Comparison of ENCODE assay signal across 11 cellular contexts in genomic region chr17:40095356-40095943, GRCh38. TPM values are rescaled to one million over a fixed set of nuclear protein-coding genes. Genes with fewer than 3 reads are reported as not detected.
DNase-seq lines count a peak whose midpoint lies in the region; ATAC-seq, FAIRE-seq and TF ChIP-seq lines count a peak whose summit lies in the region.
"Had no signal": no experiment of that assay in that cellular context is flagged by ENCODE, and none has a peak within 500 bp of the region (broad histone marks: within the 10 kb centered on the region; RNA-seq: fewer than 3 reads in every experiment).

No MANE protein-coding gene starts in this region.

- intact Hi-C loops in left ventricle myocardium inferior (cut with micrococcal nuclease): no loop called here

- H3K4me1 ChIP-seq in left ventricle myocardium inferior (peaks cover 94% of the 10 kb centered on the region), small intestine (ENCODE audit: control insufficient read depth in 2 of 2, insufficient read depth in 1 of 2, low read depth in 1 of 2, low read length in 1 of 2) (peaks cover 2 to 12% of the 10 kb centered on the region in 2 donors)

- H3K9me3 Mint-ChIP-seq in T-helper 2 cell treated with Interferon-gamma antibody and Interleukin-4, amounts not matched to agents 5 μg/mL and 100 μg/mL, for 36 hours: no peaks in the 10 kb centered on the region

- peak; percentile 55 for FAIRE-seq in GM12891 (lab: Jason Lieb, UNC)
- no peak for FAIRE-seq in small intestine (lab: Jason Lieb, UNC)

- H3K9me3 ChIP-seq in left ventricle myocardium inferior (replicated peaks) (no peaks in the 10 kb centered on the region), small intestine (ENCODE audit: control insufficient read depth, low read depth) (no peaks in the 10 kb centered on the region)
- H3K9me3 ChIP-seq: MG63 had no signal

- peak overlapping the region; percentile 78 for H3K4me3 Mint-ChIP-seq in T-helper 2 cell treated with Interferon-gamma antibody and Interleukin-4, amounts not matched to agents 5 μg/mL and 100 μg/mL, for 36 hours

- peaks cover 31% of the 10 kb centered on the region for H3K36me3 Mint-ChIP-seq in T-helper 2 cell treated with Interferon-gamma antibody and Interleukin-4, amounts not matched to agents 5 μg/mL and 100 μg/mL, for 36 hours (ENCODE audit: low read depth)

- H3K4me1 Mint-ChIP-seq in T-helper 2 cell treated with Interferon-gamma antibody and Interleukin-4, amounts not matched to agents 5 μg/mL and 100 μg/mL, for 36 hours (ENCODE audit: low read depth): peaks cover 51% of the 10 kb centered on the region

- H3K27me3 Mint-ChIP-seq in T-helper 2 cell treated with Interferon-gamma antibody and Interleukin-4, amounts not matched to agents 5 μg/mL and 100 μg/mL, for 36 hours (ENCODE audit: low read depth): no peaks in the 10 kb centered on the region

- ATAC-seq in HG03159 (IDR thresholded peaks at IDR 0.05; ENCODE audit: unreplicated experiment) (no peak), GM21381 (IDR thresholded peaks at IDR 0.05; ENCODE audit: unreplicated experiment) (no peak)

- H3K27ac Mint-ChIP-seq in T-helper 2 cell treated with Interferon-gamma antibody and Interleukin-4, amounts not matched to agents 5 μg/mL and 100 μg/mL, for 36 hours: peak overlapping the region; percentile 87

- no peaks in the 10 kb centered on the region for H3K27me3 ChIP-seq in left ventricle myocardium inferior (ENCODE audit: low read depth)
- no peaks in the 10 kb centered on the region for H3K27me3 ChIP-seq in small intestine (ENCODE audit: control insufficient read depth in 2 of 2, insufficient read depth in 2 of 2, low read length in 2 of 2)
- H3K27me3 ChIP-seq: cardiac muscle cell, MG63 had no signal

- DNase-seq in GM12891 (ENCODE audit: insufficient read length, low spot score) (no peak), left ventricle myocardium inferior (no peak), small intestine (no peak), SW480 (ENCODE audit: low spot score) (no peak), SIG-M5 (lab: John Stamatoyannopoulos, UW) (no peak)
- DNase-seq in T-helper 2 cell treated with Interferon-gamma antibody and Interleukin-4, amounts not matched to agents 5 μg/mL and 100 μg/mL, for 36 hours (ENCODE audit: low spot score): no peak
- DNase-seq: MG63, PC-9 had no signal

- H3K27ac ChIP-seq in left ventricle myocardium inferior (replicated peaks) (peak overlapping the region; percentile 100), small intestine (ENCODE audit: low read depth in 1 of 2, low read length in 1 of 2) (peak overlapping the region; percentile 69 to 96)
- H3K27ac ChIP-seq: PC-9 had no signal

- 33 to 55% (median 48%) methylated on average over 17 of the region's 17 CpGs for WGBS in small intestine, 3 donors

- no peak for TF ChIP-seq POLR2A in GM12891 (IDR thresholded peaks at IDR 0.05; ENCODE audit: low read depth, low read length)

- H3K4me3 ChIP-seq in left ventricle myocardium inferior (peak overlapping the region; percentile 98), small intestine (ENCODE audit: low read depth in 1 of 2, low read length in 2 of 2) (no peak overlapping the region)
- H3K4me3 ChIP-seq: cardiac muscle cell, MG63, PC-9 had no signal

- no peak for TF ChIP-seq CTCF in left ventricle myocardium inferior (IDR thresholded peaks at IDR 0.05; ENCODE audit: borderline replicate concordance)

- H3K36me3 ChIP-seq in left ventricle myocardium inferior: peaks cover 56% of the 10 kb centered on the region
- H3K36me3 ChIP-seq in small intestine (ENCODE audit: control insufficient read depth in 2 of 2, insufficient read depth in 2 of 2, low read length in 2 of 2): peaks cover 7 to 20% of the 10 kb centered on the region in 2 donors

TF ChIP-seq in GM12891, 5 proteins besides CTCF, POLR2A, EP300 and RAD21:
- TF ChIP-seq TAF1 (IDR thresholded peaks at IDR 0.05; ENCODE audit: low read depth, low read length) (no peak), POLR2AphosphoS5 (IDR thresholded peaks at IDR 0.05; ENCODE audit: low read depth, low read length) (no peak), POU2F2 (IDR thresholded peaks at IDR 0.05; ENCODE audit: low read depth, low read length) (no peak), SPI1 (IDR thresholded peaks at IDR 0.05; ENCODE audit: low read depth, low read length) (no peak), PAX5 (IDR thresholded peaks at IDR 0.05; ENCODE audit: insufficient read depth, low read length, severe bottlenecking) (no peak)

RNA-seq across cellular contexts. Expression of gene NR1D1, which starts 4.9 kb away (rescaled TPM):
- 1.6 TPM for polyA plus RNA-seq in GM12891 (2012; ENCODE audit: low read depth, missing spikeins)
- 19.1 TPM for total RNA-seq in left ventricle myocardium inferior
- polyA plus RNA-seq in small intestine: 10 to 100 TPM in 2 of 3 donors, 1 to 10 TPM in 1; 8.5 to 25.1 (median 15.7) TPM

RNA-seq across cellular contexts. Expression of gene MSL1, which starts 26.3 kb away (rescaled TPM):
- 42.1 TPM for polyA plus RNA-seq in GM12891 (2012; ENCODE audit: low read depth, missing spikeins)
- 39.8 TPM for total RNA-seq in left ventricle myocardium inferior
- polyA plus RNA-seq in small intestine: 10 to 100 TPM; 53.1 to 81.6 (median 57.0) TPM

RNA-seq across cellular contexts. Expression of gene THRA, which starts 32.7 kb away (rescaled TPM):
- polyA plus RNA-seq in GM12891 (2012; ENCODE audit: low read depth, missing spikeins): 1.9 TPM
- total RNA-seq in left ventricle myocardium inferior: 78.3 TPM
- 10 to 100 TPM; 22.4 to 50.7 (median 36.0) TPM for polyA plus RNA-seq in small intestine

RNA-seq across cellular contexts. Expression of gene MED24, which starts 41.2 kb away (rescaled TPM):
- polyA plus RNA-seq in GM12891 (2012; ENCODE audit: low read depth, missing spikeins): 41.6 TPM
- total RNA-seq in left ventricle myocardium inferior: 58.2 TPM
- polyA plus RNA-seq in small intestine: 10 to 100 TPM; 43.0 to 64.6 (median 49.6) TPM

RNA-seq across cellular contexts. Expression of gene CASC3, which starts 44.9 kb away (rescaled TPM):
- polyA plus RNA-seq in GM12891 (2012; ENCODE audit: low read depth, missing spikeins): 34.8 TPM
- total RNA-seq in left ventricle myocardium inferior: 44.0 TPM
- 10 to 100 TPM; 24.2 to 36.9 (median 28.6) TPM for polyA plus RNA-seq in small intestine
